22 cellular contexts compared by ENCODE assay signal in genomic region chr3:71171246-71171645, GRCh38.
"Had no signal": no experiment of that assay in that cellular context is flagged by ENCODE, and none has a peak within 500 bp of the region (broad histone marks: within the 10 kb centered on the region; RNA-seq: fewer than 3 reads in every experiment).

No MANE protein-coding gene starts in this region.

- H3K4me3 ChIP-seq: gastroesophageal sphincter, hepatocyte, neural progenitor cell, right atrium auricular region, stomach, suprapubic skin, transverse colon had no signal

- H3K27me3 Mint-ChIP-seq: activated CD4-positive, alpha-beta T cell treated with anti-CD3 and anti-CD28 coated beads for 36 hours; stimulated activated naive B cell treated with anti-CD40 and anti-IgM and Interleukin-4, amounts not matched to agents 10 μg/mL and 1 μg/mL and 100 μg/mL, for 72 hours; T-cell had no signal

- H3K27ac ChIP-seq: gastroesophageal sphincter, neural progenitor cell, right atrium auricular region, stomach, suprapubic skin, transverse colon had no signal

- H3K4me2 ChIP-seq: hepatocyte, neural progenitor cell had no signal

- H3K27ac Mint-ChIP-seq: neural progenitor cell; stimulated activated naive B cell treated with anti-CD40 and anti-IgM and Interleukin-4, amounts not matched to agents 10 μg/mL and 1 μg/mL and 100 μg/mL, for 72 hours; T-cell; T-helper 2 cell treated with Interferon-gamma antibody and Interleukin-4, amounts not matched to agents 5 μg/mL and 100 μg/mL, for 36 hours had no signal

- H3K9me3 Mint-ChIP-seq: neural progenitor cell; T-cell; T-helper 2 cell treated with Interferon-gamma antibody and Interleukin-4, amounts not matched to agents 5 μg/mL and 100 μg/mL, for 36 hours had no signal

- H2AFZ ChIP-seq: hepatocyte, neural progenitor cell had no signal

- H3K27me3 ChIP-seq: brain microvascular endothelial cell, gastroesophageal sphincter, hepatocyte, neural progenitor cell, right atrium auricular region, stomach, suprapubic skin, transverse colon had no signal

- DNase-seq: activated CD4-positive, alpha-beta T cell treated with anti-CD3 and anti-CD28 coated beads for 36 hours; activated CD4-positive, CD25-positive, alpha-beta regulatory T cell; activated CD8-positive, alpha-beta memory T cell treated with anti-CD3 and anti-CD28 coated beads for 24 hours; activated gamma-delta T cell; activated naive CD4-positive, alpha-beta T cell treated with anti-CD3 and anti-CD28 coated beads, Interleukin-2, amount 50 U/mL, for 16 hours; brain microvascular endothelial cell; islet precursor cell; left cardiac atrium; mammary epithelial cell; occipital lobe; stimulated activated CD4-positive, alpha-beta T cell treated with anti-CD3 and anti-CD28 coated beads, Interleukin-15, amount 100 ng/mL, for 24 hours; stimulated activated CD4-positive, alpha-beta T cell treated with anti-CD3 and anti-CD28 coated beads, Interleukin-2, amount 100 ng/mL, for 24 hours; stimulated activated naive B cell treated with anti-CD40 and anti-IgM and Interleukin-4, amounts not matched to agents 10 μg/mL and 1 μg/mL and 100 μg/mL, for 72 hours; stomach; T-cell; transverse colon had no signal

- H3K9me3 ChIP-seq: gastroesophageal sphincter, right atrium auricular region, stomach, suprapubic skin, transverse colon had no signal

- H3K4me3 Mint-ChIP-seq: activated CD4-positive, alpha-beta T cell treated with anti-CD3 and anti-CD28 coated beads for 36 hours; neural progenitor cell; stimulated activated naive B cell treated with anti-CD40 and anti-IgM and Interleukin-4, amounts not matched to agents 10 μg/mL and 1 μg/mL and 100 μg/mL, for 72 hours; T-cell; T-helper 2 cell treated with Interferon-gamma antibody and Interleukin-4, amounts not matched to agents 5 μg/mL and 100 μg/mL, for 36 hours had no signal

- ATAC-seq: activated CD4-positive, alpha-beta T cell treated with anti-CD3 and anti-CD28 coated beads for 36 hours; gastroesophageal sphincter; left cardiac atrium; stimulated activated naive B cell treated with anti-CD40 and anti-IgM and Interleukin-4, amounts not matched to agents 10 μg/mL and 1 μg/mL and 100 μg/mL, for 72 hours; T-cell had no signal

- H3K36me3 ChIP-seq: brain microvascular endothelial cell, neural progenitor cell, right atrium auricular region, stomach, suprapubic skin, transverse colon had no signal
